In the genomic region with DNA sequence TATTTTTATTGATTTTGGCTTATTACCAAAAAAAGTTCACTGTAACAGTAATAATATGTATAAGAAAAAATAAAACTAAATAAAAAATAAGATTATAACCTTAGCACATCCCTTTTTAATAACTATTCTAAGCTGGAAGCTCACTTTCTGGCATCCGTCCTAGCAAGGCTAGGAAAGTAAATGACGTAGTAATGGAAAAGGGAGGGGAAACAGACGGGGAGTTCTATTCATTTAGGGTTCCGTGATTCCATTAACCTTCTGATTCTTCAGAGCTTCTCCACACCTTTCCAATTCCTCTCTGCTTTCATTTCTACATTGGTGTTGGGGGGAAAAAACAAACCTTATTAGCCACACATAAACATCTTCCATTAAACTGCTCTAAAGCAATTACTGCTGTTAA, we compare ENCODE assay signal across 10 cellular contexts.
DNase-seq lines count a peak whose midpoint lies in the region; ATAC-seq and TF ChIP-seq lines count a peak whose summit lies in the region.
"Had no signal": no experiment of that assay in that cellular context is flagged by ENCODE, and none has a peak within 500 bp of the region (broad histone marks: within the 10 kb centered on the region; RNA-seq: fewer than 3 reads in every experiment).

No MANE protein-coding gene starts in this region.

- POLR2A ChIA-PET in BJ (lab: Charles Lee), result no interaction called here

- WGBS in prostate gland, result 15% methylated on average over 4 of the region's 4 CpGs

- ATAC-seq in activated CD4-positive, CD25-positive, alpha-beta regulatory T cell treated with anti-CD3 and anti-CD28 coated beads, Interleukin-2, amount 50 U/mL, for 24 hours, result no peak
- no peak for ATAC-seq in HG03469 (IDR thresholded peaks at IDR 0.05; ENCODE audit: unreplicated experiment)

- no peaks in the 10 kb centered on the region for H3K9me3 ChIP-seq in prostate gland
- H3K9me3 ChIP-seq: neutrophil had no signal

- TF ChIP-seq POLR2A in prostate gland (IDR thresholded peaks at IDR 0.05), result no peak

- CTCF ChIA-PET in BJ (lab: Yijun Ruan, JAX), result interaction anchor here (0.7 to 1.1 kb wide), 2 partner anchors 233 to 1001 kb away, joined by 3 read pairs; no protein-coding TSS in a partner anchor

- intact Hi-C loops in prostate gland (cut with DNase I), result loop anchor here (2.0 kb wide), 1 partner anchor 230 kb away; no protein-coding TSS in a partner anchor

- H3K4me3 ChIP-seq in BJ (ENCODE audit: low read depth, low read length) (peak overlapping the region; percentile 27), epithelial cell of esophagus (ENCODE audit: low read length) (peak overlapping the region; percentile 23), prostate gland (peak overlapping the region; percentile 20 to 30)

- H3K36me3 ChIP-seq in BJ (ENCODE audit: control insufficient read depth, insufficient read depth, low read length), result no peaks in the 10 kb centered on the region
- no peaks in the 10 kb centered on the region for H3K36me3 ChIP-seq in prostate gland
- H3K36me3 ChIP-seq: neutrophil had no signal

- no peaks in the 10 kb centered on the region for H3K4me1 ChIP-seq in prostate gland (replicated peaks)

- DNase-seq in BJ (ENCODE audit: low read depth), result no peak
- peak; percentile 65 for DNase-seq in NCI-H2196 (lab: John Stamatoyannopoulos, UW; ENCODE audit: unreplicated experiment)
- no peak for DNase-seq in epithelial cell of esophagus (ENCODE audit: low read depth)
- DNase-seq in prostate gland (ENCODE audit: low spot score), result no peak
- no peak for DNase-seq in NAMALWA (ENCODE audit: low spot score)
- no peak for DNase-seq in NCI-H146 treated with DMSO at 0.1 percent for 48 hours (lab: John Stamatoyannopoulos, UW; ENCODE audit: unreplicated experiment)
- DNase-seq: SIG-M5 had no signal

- no peak for TF ChIP-seq CTCF in BJ (IDR thresholded peaks at IDR 0.05; ENCODE audit: insufficient read depth, low read depth, low read length)
- no peak for TF ChIP-seq CTCF in epithelial cell of esophagus (IDR thresholded peaks at IDR 0.05; ENCODE audit: insufficient read depth, low read depth, low read length, missing control alignments)
- no peak for TF ChIP-seq CTCF in prostate gland (IDR thresholded peaks at IDR 0.05)

- H3K27ac ChIP-seq in prostate gland, result peak overlapping the region in 1 of 2 donors; percentile 38
- H3K27ac ChIP-seq: neutrophil had no signal

- H3K27me3 ChIP-seq in BJ (ENCODE audit: control insufficient read depth, insufficient read depth, low read length) (no peaks in the 10 kb centered on the region), prostate gland (replicated peaks; ENCODE audit: insufficient read depth) (no peaks in the 10 kb centered on the region)
